ENCODE assay signal across 1 cellular context in the genomic region with DNA sequence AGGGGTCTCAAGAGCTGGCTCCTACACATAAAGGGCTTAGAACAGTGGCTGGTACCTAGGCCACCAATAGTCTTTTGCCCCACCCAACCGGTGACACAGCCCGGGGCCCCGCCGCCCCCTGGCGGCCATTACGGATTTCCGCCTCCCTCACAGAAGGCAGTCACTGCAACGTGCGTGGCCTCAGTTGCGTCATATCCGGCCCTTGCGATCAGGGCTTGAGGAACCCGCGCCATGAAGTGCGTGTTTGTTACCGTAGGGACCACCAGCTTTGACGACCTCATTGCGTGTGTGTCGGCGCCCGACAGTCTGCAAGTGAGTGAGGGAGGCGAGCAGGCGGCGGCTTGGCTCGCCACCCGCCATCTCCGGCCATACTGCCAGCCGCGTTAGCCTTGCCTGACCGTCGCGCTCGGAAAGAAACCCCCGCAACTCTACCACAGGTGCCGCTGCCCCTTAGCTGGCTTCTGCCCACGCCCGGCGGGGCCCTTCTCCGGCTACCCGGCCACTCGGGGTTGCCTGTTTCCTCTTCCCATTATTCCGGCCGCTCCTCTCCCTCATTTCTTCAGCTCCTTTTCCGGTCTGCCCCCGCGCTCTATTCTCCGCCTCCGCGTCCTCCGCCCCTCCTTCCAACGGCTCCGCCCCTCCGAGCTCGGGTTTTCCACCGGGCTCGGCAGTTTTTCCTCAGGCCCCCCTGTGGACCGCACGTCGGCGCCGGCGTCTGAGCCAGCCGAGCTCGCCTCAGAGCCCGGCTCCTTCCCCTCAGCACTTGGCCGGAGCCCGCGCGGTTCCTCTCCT.
TF ChIP-seq lines count a peak whose summit lies in the region.

A gene (plus strand): TSS at position 183 of the 792 bp plus-strand sequence. CDS start 49 bp downstream, at position 232.

TF ChIP-seq in H1, 55 proteins besides CTCF, POLR2A, EP300 and RAD21 (continued from another document):
- TF ChIP-seq HDAC2 (IDR thresholded peaks at IDR 0.05; ENCODE audit: borderline replicate concordance in 1 of 2, low read depth in 2 of 2, low read length in 2 of 2) (no peak), SAP30 (IDR thresholded peaks at IDR 0.05; ENCODE audit: insufficient read depth, insufficient replicate concordance, low read length) (no peak), RBBP5 (IDR thresholded peaks at IDR 0.05; ENCODE audit: borderline replicate concordance, low read depth, low read length) (peak; percentile 93), CEBPB (IDR thresholded peaks at IDR 0.05; ENCODE audit: low read depth, low read length) (peak; percentile 93), CHD2 (IDR thresholded peaks at IDR 0.05; ENCODE audit: low read length) (peak; percentile 45; the same call in 1 of the 2 replicates), JUN (IDR thresholded peaks at IDR 0.05; ENCODE audit: low read depth, low read length) (no peak), BRCA1 (IDR thresholded peaks at IDR 0.05; ENCODE audit: low read depth, low read length) (no peak), CREB1 (IDR thresholded peaks at IDR 0.05) (peak; percentile 87), KDM4A (IDR thresholded peaks at IDR 0.05; ENCODE audit: low read depth, low read length, severe bottlenecking) (peak; percentile 35), KDM5A (IDR thresholded peaks at IDR 0.05; ENCODE audit: low read length) (no peak), ASH2L (IDR thresholded peaks at IDR 0.05; ENCODE audit: low read length) (peak; percentile 65), POU5F1 (IDR thresholded peaks at IDR 0.05; ENCODE audit: low read depth, low read length) (no peak), GABPA (IDR thresholded peaks at IDR 0.05; ENCODE audit: borderline replicate concordance, insufficient read depth, low read length) (0 out of 2 replicates have a peak, but pooled peaks have one; percentile 44), JUND (IDR thresholded peaks at IDR 0.05; ENCODE audit: low read length) (peak; percentile 55; the same call in 1 of the 2 replicates)
- TF ChIP-seq, protein P1, sequence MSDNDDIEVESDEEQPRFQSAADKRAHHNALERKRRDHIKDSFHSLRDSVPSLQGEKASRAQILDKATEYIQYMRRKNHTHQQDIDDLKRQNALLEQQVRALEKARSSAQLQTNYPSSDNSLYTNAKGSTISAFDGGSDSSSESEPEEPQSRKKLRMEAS (IDR thresholded peaks at IDR 0.05), result peak; percentile 90
- TF ChIP-seq, protein P2, sequence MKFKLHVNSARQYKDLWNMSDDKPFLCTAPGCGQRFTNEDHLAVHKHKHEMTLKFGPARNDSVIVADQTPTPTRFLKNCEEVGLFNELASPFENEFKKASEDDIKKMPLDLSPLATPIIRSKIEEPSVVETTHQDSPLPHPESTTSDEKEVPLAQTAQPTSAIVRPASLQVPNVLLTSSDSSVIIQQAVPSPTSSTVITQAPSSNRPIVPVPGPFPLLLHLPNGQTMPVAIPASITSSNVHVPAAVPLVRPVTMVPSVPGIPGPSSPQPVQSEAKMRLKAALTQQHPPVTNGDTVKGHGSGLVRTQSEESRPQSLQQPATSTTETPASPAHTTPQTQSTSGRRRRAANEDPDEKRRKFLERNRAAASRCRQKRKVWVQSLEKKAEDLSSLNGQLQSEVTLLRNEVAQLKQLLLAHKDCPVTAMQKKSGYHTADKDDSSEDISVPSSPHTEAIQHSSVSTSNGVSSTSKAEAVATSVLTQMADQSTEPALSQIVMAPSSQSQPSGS (IDR thresholded peaks at IDR 0.05; ENCODE audit: low read length), result 0 out of 2 replicates have a peak, but pooled peaks have one; percentile 33
- TF ChIP-seq, protein P3, sequence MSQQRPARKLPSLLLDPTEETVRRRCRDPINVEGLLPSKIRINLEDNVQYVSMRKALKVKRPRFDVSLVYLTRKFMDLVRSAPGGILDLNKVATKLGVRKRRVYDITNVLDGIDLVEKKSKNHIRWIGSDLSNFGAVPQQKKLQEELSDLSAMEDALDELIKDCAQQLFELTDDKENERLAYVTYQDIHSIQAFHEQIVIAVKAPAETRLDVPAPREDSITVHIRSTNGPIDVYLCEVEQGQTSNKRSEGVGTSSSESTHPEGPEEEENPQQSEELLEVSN (IDR thresholded peaks at IDR 0.05), result peak; percentile 45
